ENCODE assay signal across 10 cellular contexts in the genomic region with DNA sequence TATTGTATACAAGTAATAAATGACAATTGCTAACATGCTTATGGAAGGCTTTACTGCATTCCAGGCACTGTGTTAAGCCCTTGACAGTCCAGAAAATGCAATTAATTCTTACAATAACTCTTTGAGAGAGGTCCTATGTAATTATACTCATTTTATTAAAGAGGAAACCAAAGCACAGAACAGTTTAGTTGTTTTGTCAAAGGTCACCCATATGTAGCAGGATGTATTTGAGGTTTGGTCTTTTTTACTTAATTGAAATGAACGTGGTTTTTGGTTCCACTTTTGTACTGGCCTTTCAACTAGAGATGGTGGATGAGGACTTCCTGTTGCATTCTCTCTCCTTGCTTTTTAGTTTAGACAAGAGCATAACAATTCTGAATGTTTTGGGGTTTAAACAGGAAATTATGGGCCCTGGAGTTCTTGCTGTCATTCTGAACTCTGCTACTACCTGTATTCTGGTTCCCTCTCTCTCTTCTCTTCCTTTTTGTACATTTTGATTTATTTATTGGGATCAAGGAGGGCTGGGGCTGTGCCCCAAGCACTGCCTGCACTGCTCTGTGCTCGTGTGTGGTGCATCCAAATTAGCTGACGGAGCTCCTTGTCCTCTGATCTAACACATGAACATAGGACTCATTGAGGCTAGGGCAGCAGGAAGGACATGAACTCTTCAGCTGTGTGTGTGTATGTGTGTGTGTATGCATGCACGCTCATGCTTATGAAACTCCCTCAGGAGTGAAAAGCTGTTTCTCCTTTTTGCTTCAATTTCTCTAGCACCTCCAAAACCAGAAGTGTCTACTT. TPM values are rescaled to one million over a fixed set of nuclear protein-coding genes. Genes with fewer than 3 reads are reported as not detected.
DNase-seq lines count a peak whose midpoint lies in the region; ATAC-seq and TF ChIP-seq lines count a peak whose summit lies in the region.
"Had no signal": no experiment of that assay in that cellular context is flagged by ENCODE, and none has a peak within 500 bp of the region (broad histone marks: within the 10 kb centered on the region; RNA-seq: fewer than 3 reads in every experiment).

No MANE protein-coding gene starts in this region.

- no peaks in the 10 kb centered on the region for H3K36me3 ChIP-seq in breast epithelium

- peaks cover 0 to 2% of the 10 kb centered on the region in 2 donors for H3K36me3 Mint-ChIP-seq in CD14-positive monocyte
- peaks cover 17% of the 10 kb centered on the region for H3K36me3 Mint-ChIP-seq in T-helper 1 cell treated with Interleukin-12 subunit alpha and Interleukin-12 subunit beta and Interleukin-4 antibody, amounts not matched to agents 30 μg/mL and 1 μg/mL, for 36 hours (ENCODE audit: low read depth)

- H3K9me3 ChIP-seq in breast epithelium: no peaks in the 10 kb centered on the region

- TF ChIP-seq CTCF in CD14-positive monocyte (IDR thresholded peaks at IDR 0.05) (no peak), breast epithelium (IDR thresholded peaks at IDR 0.05) (no peak)

- H3K4me3 ChIP-seq in breast epithelium: no peak overlapping the region

- no peak for TF ChIP-seq POLR2A in breast epithelium (IDR thresholded peaks at IDR 0.05)

- DNase-seq in CD14-positive monocyte (ENCODE audit: low spot score) (no peak), OCI-M1 (lab: John Stamatoyannopoulos, UW) (no peak), retina (no peak), breast epithelium (ENCODE audit: low spot score in 2 of 2) (no peak), NK-92 (lab: John Stamatoyannopoulos, UW; ENCODE audit: unreplicated experiment) (no peak)
- DNase-seq: activated CD4-positive, CD25-positive, alpha-beta regulatory T cell treated with anti-CD3 and anti-CD28 coated beads, Interleukin-2, amount 50 U/mL, for 72 hours; DMS79 had no signal

- ATAC-seq in GM19025 (IDR thresholded peaks at IDR 0.05; ENCODE audit: low read depth, unreplicated experiment) (peak; percentile 43), HG02973 (IDR thresholded peaks at IDR 0.05; ENCODE audit: unreplicated experiment) (peak; percentile 47)

- H3K4me1 ChIP-seq in breast epithelium: no peaks in the 10 kb centered on the region

- H3K27ac ChIP-seq in breast epithelium: no peak overlapping the region

- intact Hi-C loops in CD14-positive monocyte (cut with micrococcal nuclease) (no loop called here), breast epithelium (cut with DNase I; ENCODE audit: low total_unique reads) (no loop called here)

- peak overlapping the region; percentile 87 to 99 (median 97) for H3K27ac Mint-ChIP-seq in CD14-positive monocyte
- peak overlapping the region; percentile 100 for H3K27ac Mint-ChIP-seq in T-helper 1 cell treated with Interleukin-12 subunit alpha and Interleukin-12 subunit beta and Interleukin-4 antibody, amounts not matched to agents 30 μg/mL and 1 μg/mL, for 36 hours

- H3K27me3 Mint-ChIP-seq in CD14-positive monocyte (ENCODE audit: low read depth in 3 of 3): peaks cover 0 to 2% (median under 1%) of the 10 kb centered on the region in 3 donors
- H3K27me3 Mint-ChIP-seq in T-helper 1 cell treated with Interleukin-12 subunit alpha and Interleukin-12 subunit beta and Interleukin-4 antibody, amounts not matched to agents 30 μg/mL and 1 μg/mL, for 36 hours (ENCODE audit: low read depth): no peaks in the 10 kb centered on the region

- H3K4me3 Mint-ChIP-seq in CD14-positive monocyte: peak overlapping the region; percentile 45 to 74
- peak overlapping the region; percentile 78 for H3K4me3 Mint-ChIP-seq in T-helper 1 cell treated with Interleukin-12 subunit alpha and Interleukin-12 subunit beta and Interleukin-4 antibody, amounts not matched to agents 30 μg/mL and 1 μg/mL, for 36 hours

- no peaks in the 10 kb centered on the region for H3K27me3 ChIP-seq in breast epithelium

- peaks cover 0 to 2% (median 0%) of the 10 kb centered on the region in 7 donors for H3K9me3 Mint-ChIP-seq in CD14-positive monocyte
- H3K9me3 Mint-ChIP-seq in T-helper 1 cell treated with Interleukin-12 subunit alpha and Interleukin-12 subunit beta and Interleukin-4 antibody, amounts not matched to agents 30 μg/mL and 1 μg/mL, for 36 hours: no peaks in the 10 kb centered on the region

- peaks cover 43% of the 10 kb centered on the region for H3K4me1 Mint-ChIP-seq in CD14-positive monocyte
- H3K4me1 Mint-ChIP-seq in T-helper 1 cell treated with Interleukin-12 subunit alpha and Interleukin-12 subunit beta and Interleukin-4 antibody, amounts not matched to agents 30 μg/mL and 1 μg/mL, for 36 hours (ENCODE audit: low read depth): peaks cover 58% of the 10 kb centered on the region

RNA-seq across cellular contexts. Expression of a gene that starts 47.4 kb away (rescaled TPM):
- not detected for polyA plus RNA-seq in CD14-positive monocyte
- total RNA-seq in breast epithelium: 10 to 100 TPM in 2 of 3 donors, under 1 TPM in 1; 0.16 to 52.7 (median 10.5) TPM
